Comparison of ENCODE assay signal across 21 cellular contexts in genomic region chr9:124452841-124453585, GRCh38. TPM values are rescaled to one million over a fixed set of nuclear protein-coding genes. Genes with fewer than 3 reads are reported as not detected.
A peak's percentile ranks its signal among the peaks of the same experiment; 100 is the strongest.
DNase-seq lines count a peak whose midpoint lies in the region; ATAC-seq and TF ChIP-seq lines count a peak whose summit lies in the region.
"Had no signal": no experiment of that assay in that cellular context is flagged by ENCODE, and none has a peak within 500 bp of the region (broad histone marks: within the 10 kb centered on the region; RNA-seq: fewer than 3 reads in every experiment).

No MANE protein-coding gene starts in this region.

- peak overlapping the region; percentile 26 for H3K14ac ChIP-seq in neuronal stem cell (ENCODE audit: low read length)

- H3K9me3 Mint-ChIP-seq in Caco-2 (ENCODE audit: unreplicated experiment) = no peaks in the 10 kb centered on the region
- H3K9me3 Mint-ChIP-seq: activated naive CD4-positive, alpha-beta T cell treated with anti-CD3 and anti-CD28 coated beads, Interleukin-2, amount 50 U/mL, for 72 hours; IgD-negative memory B cell; nephron; T-helper 2 cell treated with Interferon-gamma antibody and Interleukin-4, amounts not matched to agents 5 μg/mL and 100 μg/mL, for 36 hours had no signal

- TF ChIP-seq POLR2A in esophagus squamous epithelium (IDR thresholded peaks at IDR 0.05) = no peak

- H2AFZ ChIP-seq in neuronal stem cell (ENCODE audit: low read length) = peak overlapping the region; percentile 29
- H2AFZ ChIP-seq: GM23248 had no signal

- H3K27me3 ChIP-seq in Caco-2 (replicated peaks; ENCODE audit: control insufficient read depth, insufficient read depth, low read length) (no peaks in the 10 kb centered on the region), HUES64 (ENCODE audit: insufficient read depth, low read length) (peaks cover 37% of the 10 kb centered on the region), esophagus squamous epithelium (peaks cover 2 to 75% (median 6%) of the 10 kb centered on the region in 4 donors), neuronal stem cell (ENCODE audit: control insufficient read depth in 3 of 3, insufficient read depth in 3 of 3, low read depth in 1 of 3, low read length in 3 of 3) (peaks cover 4 to 75% (median 34%) of the 10 kb centered on the region in 3 experiments)

- BruUV-seq in Caco-2 (replicated peaks; lab: Mats Ljungman, UMichigan) = no TSS peak

- peak overlapping the region; percentile 2 for H2BK12ac ChIP-seq in neuronal stem cell (ENCODE audit: low read length)

- no peaks in the 10 kb centered on the region for H3K27me3 Mint-ChIP-seq in Caco-2 (ENCODE audit: insufficient read depth, unreplicated experiment)

- H3K9me3 ChIP-seq in Caco-2 (no peaks in the 10 kb centered on the region), HUES64 (ENCODE audit: insufficient read depth, low read depth, low read length) (no peaks in the 10 kb centered on the region), esophagus squamous epithelium (no peaks in the 10 kb centered on the region), neuronal stem cell (replicated peaks in 1 of 2; ENCODE audit: control insufficient read depth in 2 of 2, insufficient read depth in 1 of 2, low read depth in 1 of 2, low read length in 2 of 2) (peaks cover 0 to 4% of the 10 kb centered on the region in 2 donors)
- H3K9me3 ChIP-seq: right atrium auricular region, thyroid gland had no signal

- WGBS in HUES64 = 55% methylated on average over 85 of the region's 85 CpGs
- WGBS in esophagus squamous epithelium, 2 donors = 73% methylated on average over 11 of the region's 85 CpGs; no CpG with 5 or more reads in 1 of the 2 donors
- no CpG with 5 or more reads among the region's 85 CpGs for WGBS in neuronal stem cell (ENCODE audit: extremely low coverage in 2 of 2, insufficient read length in 2 of 2, insufficient replicate concordance in 1 of 2), 2 donors

- peak overlapping the region; percentile 74 for H2AK5ac ChIP-seq in neuronal stem cell (ENCODE audit: low read depth, low read length)

- no peak overlapping the region for H2BK5ac ChIP-seq in neuronal stem cell (ENCODE audit: low read length)

- no peak overlapping the region for H3K27ac Mint-ChIP-seq in Caco-2 (ENCODE audit: unreplicated experiment)
- H3K27ac Mint-ChIP-seq: activated CD4-positive, alpha-beta T cell treated with anti-CD3 and anti-CD28 coated beads for 36 hours; activated naive CD4-positive, alpha-beta T cell treated with anti-CD3 and anti-CD28 coated beads, Interleukin-2, amount 50 U/mL, for 72 hours; nephron; T-helper 2 cell treated with Interferon-gamma antibody and Interleukin-4, amounts not matched to agents 5 μg/mL and 100 μg/mL, for 36 hours had no signal

- H4K8ac ChIP-seq in neuronal stem cell (ENCODE audit: low read depth, low read length) = no peak overlapping the region

- H3K18ac ChIP-seq in neuronal stem cell (ENCODE audit: low read length) = peak overlapping the region; percentile 5

- H3K4me2 ChIP-seq in neuronal stem cell (ENCODE audit: insufficient read depth, low read length, poor library complexity, severe bottlenecking) = peak overlapping the region; percentile 63

- intact Hi-C loops in Caco-2 (cut with micrococcal nuclease; ENCODE audit: unreplicated experiment) = no loop called here
- intact Hi-C loops in esophagus squamous epithelium (cut with DNase I) = no loop called here

- no peak for ATAC-seq in GM18520 (IDR thresholded peaks at IDR 0.05; ENCODE audit: unreplicated experiment)
- no peak for ATAC-seq in GM21576 (IDR thresholded peaks at IDR 0.05; ENCODE audit: unreplicated experiment)
- ATAC-seq in GM18868 (IDR thresholded peaks at IDR 0.05; ENCODE audit: unreplicated experiment) = no peak
- ATAC-seq: activated CD4-positive, alpha-beta T cell treated with anti-CD3 and anti-CD28 coated beads for 36 hours; left ventricle myocardium superior; Right ventricle myocardium inferior had no signal

- no peaks in the 10 kb centered on the region for H3K36me3 Mint-ChIP-seq in Caco-2 (ENCODE audit: insufficient read depth, unreplicated experiment)
- H3K36me3 Mint-ChIP-seq: activated naive CD4-positive, alpha-beta T cell treated with anti-CD3 and anti-CD28 coated beads, Interleukin-2, amount 50 U/mL, for 72 hours had no signal

- H3K36me3 ChIP-seq in Caco-2 (ENCODE audit: control insufficient read depth, insufficient read depth, low read length) = no peaks in the 10 kb centered on the region
- H3K36me3 ChIP-seq in HUES64 (ENCODE audit: insufficient read depth, low read length) = no peaks in the 10 kb centered on the region
- no peaks in the 10 kb centered on the region for H3K36me3 ChIP-seq in esophagus squamous epithelium
- no peaks in the 10 kb centered on the region for H3K36me3 ChIP-seq in neuronal stem cell (replicated peaks in 1 of 2; ENCODE audit: control insufficient read depth in 2 of 2, insufficient read depth in 2 of 2, low read length in 2 of 2)
- H3K36me3 ChIP-seq: right atrium auricular region, thyroid gland had no signal

- DNase-seq in Caco-2 (peak in 1 of 2 experiments; percentile 55), esophagus squamous epithelium (lab: John Stamatoyannopoulos, UW) (no peak), neuronal stem cell (ENCODE audit: low spot score) (no peak), DMS153 treated with DMSO at 0.1 percent for 48 hours (lab: John Stamatoyannopoulos, UW; ENCODE audit: unreplicated experiment) (no peak)
- DNase-seq: activated CD4-positive, alpha-beta T cell treated with anti-CD3 and anti-CD28 coated beads for 36 hours; caudate nucleus; DMS 273 treated with DMSO at 0.1 percent for 48 hours; GM23248; stimulated activated CD8-positive, alpha-beta memory T cell treated with anti-CD3 and anti-CD28 coated beads, Interleukin-4, amount 100 ng/mL, for 48 hours; thyroid gland had no signal

- H3K4me3 ChIP-seq in Caco-2 (ENCODE audit: low read depth, low read length) = peak overlapping the region; percentile 55
- H3K4me3 ChIP-seq in HUES64 (ENCODE audit: low read length) = peak overlapping the region; percentile 45
- peak overlapping the region; percentile 7 to 49 (median 30) for H3K4me3 ChIP-seq in esophagus squamous epithelium
- peak overlapping the region in 1 of 2 donors; percentile 74 for H3K4me3 ChIP-seq in neuronal stem cell (ENCODE audit: low read length in 2 of 2)
- H3K4me3 ChIP-seq: GM23248, thyroid gland had no signal

- no peak overlapping the region for H3K4ac ChIP-seq in neuronal stem cell (ENCODE audit: low read length)

- peak overlapping the region; percentile 76 for H3K4me3 Mint-ChIP-seq in Caco-2 (ENCODE audit: unreplicated experiment)
- H3K4me3 Mint-ChIP-seq: activated CD4-positive, alpha-beta T cell treated with anti-CD3 and anti-CD28 coated beads for 36 hours; IgD-negative memory B cell; T-helper 2 cell treated with Interferon-gamma antibody and Interleukin-4, amounts not matched to agents 5 μg/mL and 100 μg/mL, for 36 hours had no signal

- no peak overlapping the region for H4K91ac ChIP-seq in neuronal stem cell (ENCODE audit: low read depth, low read length, poor library complexity)

- H3K4me1 ChIP-seq in Caco-2 (peaks cover 6% of the 10 kb centered on the region), HUES64 (ENCODE audit: insufficient read depth, low read length) (peaks cover 4% of the 10 kb centered on the region; the same call in 1 of the 2 replicates), esophagus squamous epithelium (peaks cover 0 to 35% (median 11%) of the 10 kb centered on the region in 3 donors), neuronal stem cell (ENCODE audit: control insufficient read depth in 2 of 2, insufficient read depth in 1 of 2, low read depth in 1 of 2, low read length in 2 of 2) (peaks cover 10 to 11% of the 10 kb centered on the region in 2 donors)

- no peaks in the 10 kb centered on the region for H3K4me1 Mint-ChIP-seq in Caco-2 (ENCODE audit: low read depth, unreplicated experiment)
- H3K4me1 Mint-ChIP-seq: activated CD4-positive, alpha-beta T cell treated with anti-CD3 and anti-CD28 coated beads for 36 hours; IgD-negative memory B cell had no signal

- CTCF ChIA-PET in Caco-2 (lab: Charles Lee) = interaction anchor here (0.5 to 0.6 kb wide), 2 partner anchors 21 to 46 kb away, joined by 3 to 4 read pairs; no protein-coding TSS in a partner anchor

- POLR2A ChIA-PET in Caco-2 (lab: Charles Lee) = no interaction called here

- H2BK15ac ChIP-seq in neuronal stem cell (ENCODE audit: low read length) = no peak overlapping the region

- peaks cover 1% of the 10 kb centered on the region for H3K79me1 ChIP-seq in neuronal stem cell (ENCODE audit: low read depth, low read length)

- H3K23ac ChIP-seq in neuronal stem cell (ENCODE audit: low read depth, low read length, poor library complexity) = peak overlapping the region; percentile 71

- TF ChIP-seq CTCF in Caco-2 (IDR thresholded peaks at IDR 0.05; ENCODE audit: insufficient read depth in 1 of 2, low read depth in 1 of 2, low read length in 1 of 2, severe bottlenecking in 1 of 2, unreplicated experiment in 1 of 2) (no peak), esophagus squamous epithelium (IDR thresholded peaks at IDR 0.05) (no peak)

- H3K27ac ChIP-seq in HUES64 (ENCODE audit: low read depth, low read length) = no peak overlapping the region
- H3K27ac ChIP-seq in esophagus squamous epithelium = no peak overlapping the region
- H3K27ac ChIP-seq in neuronal stem cell (replicated peaks; ENCODE audit: low read length) = no peak overlapping the region
- H3K27ac ChIP-seq: GM23248, right atrium auricular region, thyroid gland had no signal

- H3K9ac ChIP-seq in HUES64 (ENCODE audit: low read depth, low read length) (no peak overlapping the region; the same call in 1 of the 2 replicates), neuronal stem cell (ENCODE audit: low read depth, low read length, poor library complexity) (peak overlapping the region; percentile 78)
- H3K9ac ChIP-seq: GM23248 had no signal

- H2BK120ac ChIP-seq in neuronal stem cell (ENCODE audit: low read depth, low read length) = no peak overlapping the region

RNA-seq across cellular contexts. Expression of gene ADGRD2, which starts 2.8 kb away (rescaled TPM):
- total RNA-seq in Caco-2 (2022) (not detected in 2 replicates), esophagus squamous epithelium (under 1 TPM in 1 of 4 donors, not detected in 3; 0.35 TPM)
- polyA plus RNA-seq in HUES64 (2013, experiment 1 of 2) = not detected
- polyA plus RNA-seq in HUES64 (2013, experiment 2 of 2) = not detected
- polyA plus RNA-seq in neuronal stem cell (2013, experiment 1 of 2) = 0.54 TPM
- 0.58 TPM for polyA plus RNA-seq in neuronal stem cell (2013, experiment 2 of 2)
- total RNA-seq: activated CD4-positive, alpha-beta T cell treated with anti-CD3 and anti-CD28 coated beads for 36 hours; activated naive CD4-positive, alpha-beta T cell treated with anti-CD3 and anti-CD28 coated beads, Interleukin-2, amount 50 U/mL, for 72 hours; GM23248; left ventricle myocardium superior; right atrium auricular region; Right ventricle myocardium inferior; thyroid gland had no signal
- polyA plus RNA-seq: GM23248, IgD-negative memory B cell had no signal

RNA-seq across cellular contexts. Expression of gene PSMB7, which starts 37.8 kb away (rescaled TPM):
- total RNA-seq in Caco-2 (2022) = 216 and 238 TPM in 2 replicates
- 225 TPM for polyA plus RNA-seq in HUES64 (2013, experiment 1 of 2)
- 205 TPM for polyA plus RNA-seq in HUES64 (2013, experiment 2 of 2)
- 100 to 1,000 TPM; 114 to 229 (median 170) TPM for total RNA-seq in esophagus squamous epithelium
- 189 TPM for polyA plus RNA-seq in neuronal stem cell (2013, experiment 1 of 2)
- 189 TPM for polyA plus RNA-seq in neuronal stem cell (2013, experiment 2 of 2)

RNA-seq across cellular contexts. Expression of gene NR5A1, which starts 54.2 kb away (rescaled TPM):
- total RNA-seq in Caco-2 (2022) (0.09 TPM in 1 of 2 replicates, not detected in the other), esophagus squamous epithelium (not detected)
- not detected for polyA plus RNA-seq in HUES64 (2013, experiment 1 of 2)
- not detected for polyA plus RNA-seq in HUES64 (2013, experiment 2 of 2)
- 0.33 TPM for polyA plus RNA-seq in neuronal stem cell (2013, experiment 1 of 2)
- polyA plus RNA-seq in neuronal stem cell (2013, experiment 2 of 2) = 0.30 TPM
- total RNA-seq: activated CD4-positive, alpha-beta T cell treated with anti-CD3 and anti-CD28 coated beads for 36 hours; activated naive CD4-positive, alpha-beta T cell treated with anti-CD3 and anti-CD28 coated beads, Interleukin-2, amount 50 U/mL, for 72 hours; GM23248; left ventricle myocardium superior; right atrium auricular region; Right ventricle myocardium inferior had no signal
- polyA plus RNA-seq: GM23248, IgD-negative memory B cell had no signal
